ENCODE assay signal across 8 cellular contexts in the genomic region with DNA sequence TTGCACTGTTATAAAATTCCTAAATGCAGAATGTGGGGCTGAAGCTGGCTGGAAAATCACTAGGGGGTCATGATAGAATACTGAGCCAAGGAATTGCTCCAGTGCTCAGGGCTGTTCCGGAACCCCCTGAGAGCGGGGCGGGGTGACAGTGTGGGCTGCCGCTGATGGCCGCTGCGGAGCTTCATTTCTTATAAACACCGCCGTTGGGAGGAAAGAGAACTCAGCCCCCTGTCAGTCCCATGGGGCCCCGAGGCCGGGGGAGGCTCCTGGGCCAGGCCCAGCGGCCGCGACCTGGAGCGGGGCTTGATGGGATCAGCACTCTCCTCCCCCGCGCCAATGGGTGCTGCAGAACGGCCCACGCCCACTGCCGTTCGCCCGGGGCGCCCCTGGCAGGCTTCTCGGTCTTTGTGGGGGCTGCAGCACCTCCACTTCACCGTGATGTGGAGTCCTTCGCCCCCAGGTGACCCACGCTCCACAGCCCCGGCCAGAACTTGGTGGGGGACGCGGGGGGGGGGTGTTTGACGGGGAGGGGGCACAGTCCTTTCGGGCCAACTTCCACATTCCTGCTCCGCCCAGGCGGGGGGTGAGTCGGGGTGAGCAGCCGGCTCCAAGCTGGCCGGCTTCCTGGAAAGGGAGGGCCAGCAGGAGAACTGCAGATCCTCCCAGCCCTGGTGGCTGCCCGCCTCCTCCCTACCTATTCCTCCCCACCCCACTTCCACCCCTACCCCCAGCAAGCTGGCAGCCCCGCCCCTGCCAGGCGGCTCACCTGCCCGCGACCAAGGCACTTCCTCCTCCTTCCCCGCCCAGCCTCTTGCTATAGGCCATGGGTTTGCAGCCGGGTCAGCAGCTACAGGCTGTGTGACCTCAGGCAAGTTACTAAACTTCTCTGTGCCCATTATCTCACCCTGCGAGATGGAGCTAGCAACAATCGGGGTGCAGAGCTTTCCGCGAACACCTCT. TPM values are rescaled to one million over a fixed set of nuclear protein-coding genes. Genes with fewer than 3 reads are reported as not detected.
DNase-seq lines count a peak whose midpoint lies in the region; ATAC-seq, FAIRE-seq and TF ChIP-seq lines count a peak whose summit lies in the region.

No MANE protein-coding gene starts in this region.

- POLR2A ChIA-PET in HepG2 (lab: Yijun Ruan, JAX), result interaction anchor here (0.6 to 6.9 kb wide), 30 partner anchors 9 to 556 kb away, joined by 3 to 86 read pairs (median 6); a partner anchor contains a TSS

- TF ChIP-seq RAD21 in HepG2 (CRISPR knock-in tag; IDR thresholded peaks at IDR 0.05), result peak; percentile 26; the same call in 1 of the 2 replicates

- TF ChIP-seq POLR2A in GM19193 (IDR thresholded peaks at IDR 0.05; ENCODE audit: extremely low read depth, insufficient read depth, insufficient read length) (peak; percentile 61), HepG2 (IDR thresholded peaks at IDR 0.05; ENCODE audit: insufficient read depth in 1 of 2, low read depth in 2 of 2, low read length in 2 of 2) (peak in 1 of 2 experiments; percentile 68; a peak in 2 of 4 replicates)

- WGBS in HepG2 (ENCODE audit: low lambda C conversion rate), result under 1% methylated on average over 21 of the region's 47 CpGs

- H4K20me1 ChIP-seq in HepG2 (ENCODE audit: insufficient read depth, low read length), result no peaks in the 10 kb centered on the region

- peak overlapping the region; percentile 95 for H3K4me2 ChIP-seq in HepG2 (ENCODE audit: low read depth, low read length)

- H3K9me3 ChIP-seq in HepG2 (ENCODE audit: low read length), result no peaks in the 10 kb centered on the region

- ATAC-seq in HG03432 (IDR thresholded peaks at IDR 0.05; ENCODE audit: unreplicated experiment), result peak; percentile 53
- peak; percentile 81 for ATAC-seq in HepG2

- BruUV-seq in HepG2 (replicated peaks; lab: Mats Ljungman, UMichigan), result TSS peak; percentile 77

- H3K27ac ChIP-seq in HepG2 (ENCODE audit: extremely low read length, insufficient read depth, low read length), result peak overlapping the region; percentile 81

- peak overlapping the region; percentile 73 for H3K9ac ChIP-seq in HepG2 (ENCODE audit: insufficient read depth, low read depth, low read length)

- no peaks in the 10 kb centered on the region for H3K36me3 ChIP-seq in HepG2 (replicated peaks in 1 of 2; ENCODE audit: control insufficient read depth in 1 of 2, insufficient read depth in 2 of 2, low read length in 2 of 2)

- in situ Hi-C loops in HepG2 (cut with HindIII; ENCODE audit: extremely low pct_ligation_motif_present, low pct_unique_long_range_greater_than_20kb), result loop anchor here (10.0 kb wide), 3 partner anchors 71 to 201 kb away; a partner anchor contains a TSS

- DNase-seq in AML-193 (lab: John Stamatoyannopoulos, UW), result peak; percentile 95 to 96
- peak; percentile 51 for DNase-seq in NCI-H526 treated with DMSO at 0.1 percent for 48 hours (lab: John Stamatoyannopoulos, UW)
- DNase-seq in activated CD4-positive, alpha-beta T cell treated with anti-CD3 and anti-CD28 coated beads, Interleukin-2, amount 50 U/mL, for 1 hour, result peak; percentile 83
- DNase-seq in dermis blood vessel endothelial cell, result peak; percentile 72
- DNase-seq in HepG2 (ENCODE audit: low spot score), result peak; percentile 87
- DNase-seq in stimulated activated CD4-positive, alpha-beta T cell treated with anti-CD3 and anti-CD28 coated beads, Interleukin-4, amount 100 ng/mL, for 1 hour, result peak; percentile 86

- no peaks in the 10 kb centered on the region for H3K79me2 ChIP-seq in HepG2 (ENCODE audit: insufficient read depth, low read length)

- TF ChIP-seq EP300 in HepG2 (IDR thresholded peaks at IDR 0.05; ENCODE audit: low read depth in 2 of 2, low read length in 2 of 2), result peak; percentile 6 to 23; a peak in 1 of 4 replicates
- TF ChIP-seq EP300 in HepG2 (CRISPR knock-in tag; IDR thresholded peaks at IDR 0.05; ENCODE audit: borderline replicate concordance), result no peak

- H2AFZ ChIP-seq in HepG2 (ENCODE audit: low read length), result peak overlapping the region; percentile 37

- CTCF ChIA-PET in HepG2 (lab: Yijun Ruan, JAX; ENCODE audit: low intra/inter-chr PET ratio, low total read pairs), result no interaction called here

- TF ChIP-seq CTCF in HepG2 (CRISPR knock-in tag; IDR thresholded peaks at IDR 0.05), result peak; percentile 17; the same call in 1 of the 2 replicates

- H3K4me1 ChIP-seq in HepG2 (ENCODE audit: insufficient read depth, low read length), result peaks cover 64% of the 10 kb centered on the region

- peak overlapping the region; percentile 73 to 91 (median 88) for H3K4me3 ChIP-seq in HepG2 (replicated peaks in 1 of 3; ENCODE audit: insufficient read depth in 1 of 3, low read depth in 2 of 3, low read length in 3 of 3)

- intact Hi-C loops in HepG2 (cut with micrococcal nuclease; ENCODE audit: unreplicated experiment), result loop anchor here (2.0 to 5.0 kb wide), 2 partner anchors 19 to 34 kb away; no protein-coding TSS in a partner anchor

- peak; percentile 81 for FAIRE-seq in HepG2 (lab: Jason Lieb, UNC)

- no peaks in the 10 kb centered on the region for H3K27me3 ChIP-seq in HepG2 (ENCODE audit: control insufficient read depth in 1 of 2, insufficient read depth in 2 of 2, low read length in 2 of 2)

TF ChIP-seq in HepG2, 621 proteins besides CTCF, POLR2A, EP300 and RAD21 (continues in another document):
- TF ChIP-seq, protein P1, sequence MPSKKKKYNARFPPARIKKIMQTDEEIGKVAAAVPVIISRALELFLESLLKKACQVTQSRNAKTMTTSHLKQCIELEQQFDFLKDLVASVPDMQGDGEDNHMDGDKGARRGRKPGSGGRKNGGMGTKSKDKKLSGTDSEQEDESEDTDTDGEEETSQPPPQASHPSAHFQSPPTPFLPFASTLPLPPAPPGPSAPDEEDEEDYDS (CRISPR knock-in tag; IDR thresholded peaks at IDR 0.05), result peak; percentile 32; the same call in 1 of the 2 replicates
- TF ChIP-seq KDM6A (CRISPR knock-in tag; IDR thresholded peaks at IDR 0.05; ENCODE audit: low read depth) (0 out of 2 replicates have a peak, but pooled peaks have one; percentile 2), TP53 (CRISPR knock-in tag; conservative IDR thresholded peaks at IDR 0.05) (no peak), ZNF143 (CRISPR knock-in tag; IDR thresholded peaks at IDR 0.05) (peak; percentile 74), SP140L (CRISPR knock-in tag; IDR thresholded peaks at IDR 0.05; ENCODE audit: borderline replicate concordance) (no peak), ADNP (CRISPR knock-in tag; IDR thresholded peaks at IDR 0.05) (peak; percentile 59; the same call in 1 of the 2 replicates), TCF7 (IDR thresholded peaks at IDR 0.05; ENCODE audit: low read depth) (0 out of 2 replicates have a peak, but pooled peaks have one; percentile 7), ZNF737 (CRISPR knock-in tag; IDR thresholded peaks at IDR 0.05; ENCODE audit: borderline replicate concordance) (no peak)

RNA-seq across cellular contexts. Expression of a gene that starts 5.4 kb away (rescaled TPM):
- 26.4 TPM in 2 replicates for total RNA-seq in dermis blood vessel endothelial cell
- 5.8 and 8.8 TPM in 2 replicates for total RNA-seq in HepG2 (2016; rRNA removed; fragmentation: Illumina TruSeq; extraction: Trizol)
- total RNA-seq in HepG2 (2016; cell fraction: cytosol; rRNA removed; fragmentation: Illumina TruSeq; extraction: Trizol; ENCODE audit: low read depth), result 1.2 and 1.9 TPM in 2 replicates
- 4.4 and 10.1 TPM in 2 replicates for total RNA-seq in HepG2 (2016; cell fraction: insoluble cytoplasmic fraction; rRNA removed; fragmentation: Illumina TruSeq; extraction: Trizol)
- total RNA-seq in HepG2 (2016; cell fraction: membrane; rRNA removed; fragmentation: Illumina TruSeq; extraction: Trizol), result 2.5 and 3.3 TPM in 2 replicates
- 14.5 and 19.2 TPM in 2 replicates for total RNA-seq in HepG2 (2016; cell fraction: nucleus; rRNA removed; fragmentation: Illumina TruSeq; extraction: Trizol)
- 4.1 and 4.4 TPM in 2 replicates for polyA plus RNA-seq in HepG2 (2011; rRNA removed)
- polyA plus RNA-seq in HepG2 (2011; cell fraction: cytosol; rRNA removed), result 4.7 and 4.8 TPM in 2 replicates
- 10.1 and 10.8 TPM in 2 replicates for polyA plus RNA-seq in HepG2 (2011; cell fraction: nucleus; rRNA removed)
- polyA plus RNA-seq in HepG2 (2012), result 3.4 and 4.0 TPM in 2 replicates
- polyA plus RNA-seq in HepG2 (2016; cell fraction: cytosol; fragmentation: Illumina TruSeq; extraction: Trizol; ENCODE audit: low read depth), result 0.75 and 0.77 TPM in 2 replicates
- polyA plus RNA-seq in HepG2 (2016; cell fraction: insoluble cytoplasmic fraction; fragmentation: Illumina TruSeq; extraction: Trizol; ENCODE audit: low read depth), result 5.3 and 6.8 TPM in 2 replicates
- polyA plus RNA-seq in HepG2 (2016; cell fraction: membrane; fragmentation: Illumina TruSeq; extraction: Trizol; ENCODE audit: low read depth), result 0.80 and 1.4 TPM in 2 replicates
- 8.7 and 9.9 TPM in 2 replicates for polyA plus RNA-seq in HepG2 (2016; cell fraction: nucleus; fragmentation: Illumina TruSeq; extraction: Trizol; ENCODE audit: insufficient read depth, low read depth)
- 24.0 and 36.4 TPM in 2 replicates for polyA minus RNA-seq in HepG2 (2011; rRNA and poly(A)+ RNA removed; ENCODE audit: low replicate concordance)
- 4.7 and 7.5 TPM in 2 replicates for polyA minus RNA-seq in HepG2 (2011; cell fraction: cytosol; rRNA and poly(A)+ RNA removed)
- polyA minus RNA-seq in HepG2 (2011; cell fraction: nucleus; rRNA and poly(A)+ RNA removed), result 28.5 and 37.7 TPM in 2 replicates

RNA-seq across cellular contexts. Expression of a gene that starts 47.4 kb away (rescaled TPM):
- total RNA-seq in dermis blood vessel endothelial cell, result not detected in 2 replicates
- total RNA-seq in HepG2 (2016; rRNA removed; fragmentation: Illumina TruSeq; extraction: Trizol), result not detected in 2 replicates
- not detected in 2 replicates for total RNA-seq in HepG2 (2016; cell fraction: cytosol; rRNA removed; fragmentation: Illumina TruSeq; extraction: Trizol; ENCODE audit: low read depth)
- total RNA-seq in HepG2 (2016; cell fraction: insoluble cytoplasmic fraction; rRNA removed; fragmentation: Illumina TruSeq; extraction: Trizol), result not detected in 2 replicates
- total RNA-seq in HepG2 (2016; cell fraction: membrane; rRNA removed; fragmentation: Illumina TruSeq; extraction: Trizol), result not detected in 2 replicates
- total RNA-seq in HepG2 (2016; cell fraction: nucleus; rRNA removed; fragmentation: Illumina TruSeq; extraction: Trizol), result not detected in 2 replicates
- polyA plus RNA-seq in HepG2 (2011; rRNA removed), result not detected in 2 replicates
- not detected in 2 replicates for polyA plus RNA-seq in HepG2 (2011; cell fraction: cytosol; rRNA removed)
- not detected in 2 replicates for polyA plus RNA-seq in HepG2 (2011; cell fraction: nucleus; rRNA removed)
- not detected in 2 replicates for polyA plus RNA-seq in HepG2 (2012)
- not detected in 2 replicates for polyA plus RNA-seq in HepG2 (2016; cell fraction: cytosol; fragmentation: Illumina TruSeq; extraction: Trizol; ENCODE audit: low read depth)
- not detected in 2 replicates for polyA plus RNA-seq in HepG2 (2016; cell fraction: insoluble cytoplasmic fraction; fragmentation: Illumina TruSeq; extraction: Trizol; ENCODE audit: low read depth)
- not detected in 2 replicates for polyA plus RNA-seq in HepG2 (2016; cell fraction: membrane; fragmentation: Illumina TruSeq; extraction: Trizol; ENCODE audit: low read depth)
- polyA plus RNA-seq in HepG2 (2016; cell fraction: nucleus; fragmentation: Illumina TruSeq; extraction: Trizol; ENCODE audit: insufficient read depth, low read depth), result not detected in 2 replicates
- not detected in 2 replicates for polyA minus RNA-seq in HepG2 (2011; rRNA and poly(A)+ RNA removed; ENCODE audit: low replicate concordance)
- polyA minus RNA-seq in HepG2 (2011; cell fraction: cytosol; rRNA and poly(A)+ RNA removed), result not detected in 2 replicates
- polyA minus RNA-seq in HepG2 (2011; cell fraction: nucleus; rRNA and poly(A)+ RNA removed), result not detected in 2 replicates

Comparison
In these comparisons a context has a peak if more than half of its experiments do, and no peak if none do; other contexts are left out.
1. Peak in every context shown above with its lines: DNase-seq, ATAC-seq, H3K4me3 ChIP-seq and H3K27ac ChIP-seq.